In genomic region chr2:145404690-145405089, GRCh38 we compare ENCODE assay signal across 20 cellular contexts.
"Had no signal": no experiment of that assay in that cellular context is flagged by ENCODE, and none has a peak within 500 bp of the region (broad histone marks: within the 10 kb centered on the region; RNA-seq: fewer than 3 reads in every experiment).

No MANE protein-coding gene starts in this region.

- DNase-seq: activated CD4-positive, alpha-beta T cell treated with anti-CD3 and anti-CD28 coated beads for 36 hours; activated CD4-positive, alpha-beta T cell treated with anti-CD3 and anti-CD28 coated beads, Interleukin-2, amount 50 U/mL, for 48 hours; activated T-cell treated with anti-CD3 and anti-CD28 coated beads for 4 hours; amniotic stem cell; caudate nucleus; dorsolateral prefrontal cortex; endodermal cell; heart right ventricle; immature natural killer cell; kidney glomerular epithelial cell; left ventricle myocardium inferior; mucosa of descending colon; naive thymus-derived CD4-positive, alpha-beta T cell; spleen; stimulated activated naive CD4-positive, alpha-beta T cell; upper lobe of right lung had no signal

- H3K4me1 ChIP-seq: heart right ventricle, left ventricle myocardium inferior, parathyroid adenoma, spleen, upper lobe of right lung had no signal

- H3K4me3 ChIP-seq: dorsolateral prefrontal cortex, heart right ventricle, left ventricle myocardium inferior, mucosa of descending colon, spleen, upper lobe of right lung had no signal

- H3K27ac ChIP-seq: dorsolateral prefrontal cortex, epithelial cell of prostate, heart right ventricle, left ventricle myocardium inferior, parathyroid adenoma, spleen, upper lobe of right lung had no signal

- H3K9ac ChIP-seq: parathyroid adenoma had no signal

- H2AFZ ChIP-seq: parathyroid adenoma had no signal

- H3K36me3 ChIP-seq: heart right ventricle, left ventricle myocardium inferior, spleen, upper lobe of right lung had no signal

- ATAC-seq: activated CD4-positive, alpha-beta T cell treated with anti-CD3 and anti-CD28 coated beads for 36 hours; heart right ventricle; mucosa of descending colon; naive thymus-derived CD4-positive, alpha-beta T cell; sciatic nerve; upper lobe of right lung; WTC11 had no signal

- H3K9me3 ChIP-seq: heart right ventricle, left ventricle myocardium inferior, mucosa of descending colon, spleen, upper lobe of right lung had no signal

- H3K79me2 ChIP-seq: parathyroid adenoma had no signal

- H3K27me3 ChIP-seq: dorsolateral prefrontal cortex, heart right ventricle, spleen, upper lobe of right lung had no signal
